13 cellular contexts compared by ENCODE assay signal in genomic region chr6:102670756-102671155, GRCh38.
A peak's percentile ranks its signal among the peaks of the same experiment; 100 is the strongest.
DNase-seq lines count a peak whose midpoint lies in the region; ATAC-seq and TF ChIP-seq lines count a peak whose summit lies in the region.
"Had no signal": no experiment of that assay in that cellular context is flagged by ENCODE, and none has a peak within 500 bp of the region (broad histone marks: within the 10 kb centered on the region; RNA-seq: fewer than 3 reads in every experiment).

No MANE protein-coding gene starts in this region.

- no peak for ATAC-seq in sciatic nerve
- ATAC-seq: A549 had no signal

- peak; percentile 1 for DNase-seq in LNCaP clone FGC (ENCODE audit: low read depth)
- peak; percentile 30 for DNase-seq in RKO (ENCODE audit: low spot score)
- DNase-seq in cerebellum (ENCODE audit: low spot score) = peak; percentile 22
- no peak for DNase-seq in activated CD4-positive, CD25-positive, alpha-beta regulatory T cell treated with anti-CD3 and anti-CD28 coated beads, Interleukin-2, amount 50 U/mL, for 72 hours
- DNase-seq in iPS-NIHi7 (ENCODE audit: extremely low spot score) = no peak
- DNase-seq in sciatic nerve (ENCODE audit: low spot score) = no peak
- DNase-seq: BE2C; CD4-positive, alpha-beta memory T cell; DMS79; GDM1; GOT3; H9 had no signal

- no peak overlapping the region for H3K4me3 ChIP-seq in LNCaP clone FGC (ENCODE audit: low read depth, low read length)
- H3K4me3 ChIP-seq: A549 had no signal

- TF ChIP-seq CTCF in LNCaP clone FGC (IDR thresholded peaks at IDR 0.05; ENCODE audit: control insufficient read depth, extremely low read depth, insufficient read depth) = no peak

- intact Hi-C loops in sciatic nerve (cut with DNase I) = no loop called here

Comparison
In these comparisons a context has a peak if more than half of its experiments do, and no peak if none do; other contexts are left out.
1. DNase-seq: peak in LNCaP clone FGC (single experiment), RKO (single experiment) and cerebellum (single experiment); none in activated CD4-positive, CD25-positive, alpha-beta regulatory T cell treated with anti-CD3 and anti-CD28 coated beads, Interleukin-2, amount 50 U/mL, for 72 hours (single experiment), iPS-NIHi7 (single experiment) and sciatic nerve (single experiment).